ENCODE assay signal across 12 cellular contexts in the genomic region with DNA sequence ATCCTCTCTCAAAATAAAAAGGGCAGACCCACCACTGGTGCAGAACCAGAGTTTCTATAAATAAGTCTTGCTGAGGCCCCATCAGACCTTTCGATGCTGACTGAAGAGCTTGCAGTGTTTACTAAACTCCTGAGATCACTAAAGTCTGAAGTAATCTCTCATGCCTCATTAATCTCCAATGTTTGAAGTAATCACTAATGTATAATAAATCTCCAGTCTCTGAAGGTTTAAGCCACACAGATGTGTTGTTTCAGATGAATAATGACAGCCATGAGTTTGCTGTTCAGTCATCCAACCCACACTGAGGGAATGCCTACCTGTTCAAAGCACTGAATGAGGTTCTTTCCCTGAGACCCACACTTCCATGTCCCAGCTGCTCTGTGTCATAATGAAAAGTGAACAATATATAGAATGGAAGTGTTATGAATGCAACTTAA.
DNase-seq lines count a peak whose midpoint lies in the region; ATAC-seq and TF ChIP-seq lines count a peak whose summit lies in the region.
"Had no signal": no experiment of that assay in that cellular context is flagged by ENCODE, and none has a peak within 500 bp of the region (broad histone marks: within the 10 kb centered on the region; RNA-seq: fewer than 3 reads in every experiment).

No MANE protein-coding gene starts in this region.

- ATAC-seq in GM21723 (IDR thresholded peaks at IDR 0.05; ENCODE audit: unreplicated experiment): peak; percentile 76
- ATAC-seq in HG03571 (IDR thresholded peaks at IDR 0.05; ENCODE audit: unreplicated experiment): peak; percentile 80
- ATAC-seq: T-cell had no signal

- no peaks in the 10 kb centered on the region for H3K9me3 ChIP-seq in WERI-Rb-1 (ENCODE audit: severe bottlenecking)
- H3K9me3 ChIP-seq: thoracic aorta had no signal

- H3K4me3 ChIP-seq in WERI-Rb-1 (ENCODE audit: low read depth, low read length): no peak overlapping the region
- H3K4me3 ChIP-seq: thoracic aorta had no signal

- peak; percentile 43 for DNase-seq in GM13977 (ENCODE audit: low spot score)
- DNase-seq in WERI-Rb-1: peak; percentile 48
- no peak for DNase-seq in SIG-M5 treated with dmso at 0.1 percent for 504 hours (lab: John Stamatoyannopoulos, UW; ENCODE audit: unreplicated experiment)
- DNase-seq in activated CD4-positive, alpha-beta T cell treated with anti-CD3 and anti-CD28 coated beads, Interleukin-2, amount 50 U/mL, for 4 hours: no peak
- no peak for DNase-seq in stimulated activated CD4-positive, alpha-beta T cell treated with anti-CD3 and anti-CD28 coated beads, Interleukin-4, amount 100 ng/mL, for 1 hour
- no peak for DNase-seq in retina
- DNase-seq: cortex of kidney, GOT3, T-cell had no signal

- in situ Hi-C loops in GM13977 (cut with MboI; ENCODE audit: low pct_unique_long_range_greater_than_20kb, low sequenced_read_pairs, unreplicated experiment): no loop called here

- no peak for TF ChIP-seq CTCF in GM13977 (IDR thresholded peaks at IDR 0.05; ENCODE audit: extremely low read depth, insufficient read depth, missing control alignments)
- TF ChIP-seq CTCF in WERI-Rb-1 (IDR thresholded peaks at IDR 0.05; ENCODE audit: low read depth, low read length): no peak

- H3K36me3 ChIP-seq in WERI-Rb-1: no peaks in the 10 kb centered on the region
- H3K36me3 ChIP-seq: thoracic aorta had no signal

- no peaks in the 10 kb centered on the region for H3K27me3 ChIP-seq in WERI-Rb-1 (ENCODE audit: insufficient read depth, low read depth, severe bottlenecking)

- H3K27ac ChIP-seq in WERI-Rb-1: peak overlapping the region; percentile 29; the same call in 1 of the 2 replicates
- H3K27ac ChIP-seq: thoracic aorta had no signal

Comparison
In these comparisons a context has a peak if more than half of its experiments do, and no peak if none do; other contexts are left out.
1. DNase-seq: peak in GM13977 (single experiment) and WERI-Rb-1 (single experiment); none in SIG-M5 treated with dmso at 0.1 percent for 504 hours (single experiment), activated CD4-positive, alpha-beta T cell treated with anti-CD3 and anti-CD28 coated beads, Interleukin-2, amount 50 U/mL, for 4 hours (0 of 2), stimulated activated CD4-positive, alpha-beta T cell treated with anti-CD3 and anti-CD28 coated beads, Interleukin-4, amount 100 ng/mL, for 1 hour (single experiment) and retina (single experiment).